In genomic region chr2:174522553-174522952, GRCh38 we compare ENCODE assay signal across 10 cellular contexts. TPM values are rescaled to one million over a fixed set of nuclear protein-coding genes. Genes with fewer than 3 reads are reported as not detected.
DNase-seq lines count a peak whose midpoint lies in the region; ATAC-seq, FAIRE-seq and TF ChIP-seq lines count a peak whose summit lies in the region.
"Had no signal": no experiment of that assay in that cellular context is flagged by ENCODE, and none has a peak within 500 bp of the region (broad histone marks: within the 10 kb centered on the region; RNA-seq: fewer than 3 reads in every experiment).

No MANE protein-coding gene starts in this region.

- ATAC-seq in RWPE2 (ENCODE audit: low read depth) (no peak), heart left ventricle (peak in 3 of 4 donors; percentile 18 to 42 (median 37)), upper lobe of right lung (peak; percentile 72)

- H3K27ac Mint-ChIP-seq in MCF 10A (ENCODE audit: low read depth, unreplicated experiment) = no peak overlapping the region

- DNase-seq in MCF 10A (ENCODE audit: unreplicated experiment) = no peak
- no peak for DNase-seq in breast epithelium (ENCODE audit: low spot score in 2 of 2)
- no peak for DNase-seq in RWPE2 (ENCODE audit: low spot score)
- no peak for DNase-seq in heart left ventricle
- no peak for DNase-seq in upper lobe of right lung
- no peak for DNase-seq in GM12892 (ENCODE audit: insufficient read length)
- no peak for DNase-seq in DMS79 (lab: John Stamatoyannopoulos, UW)
- DNase-seq in NCI-H526 treated with DMSO at 0.1 percent for 48 hours (lab: John Stamatoyannopoulos, UW) = no peak
- DNase-seq: activated gamma-delta T cell, islet precursor cell had no signal

- peaks cover 14% of the 10 kb centered on the region for H3K9me3 Mint-ChIP-seq in MCF 10A (ENCODE audit: unreplicated experiment)

- H3K9me3 ChIP-seq in breast epithelium (peaks cover 0 to under 1% of the 10 kb centered on the region in 2 donors), RWPE2 (ENCODE audit: severe bottlenecking) (no peaks in the 10 kb centered on the region), heart left ventricle (peaks cover 0 to 2% (median 0%) of the 10 kb centered on the region in 12 donors), upper lobe of right lung (no peaks in the 10 kb centered on the region)

- H3K36me3 Mint-ChIP-seq in MCF 10A (ENCODE audit: insufficient read depth, unreplicated experiment) = no peaks in the 10 kb centered on the region

- no peak overlapping the region for H3K4me3 ChIP-seq in breast epithelium
- no peak overlapping the region for H3K4me3 ChIP-seq in RWPE2 (ENCODE audit: severe bottlenecking)
- no peak overlapping the region for H3K4me3 ChIP-seq in heart left ventricle
- no peak overlapping the region for H3K4me3 ChIP-seq in upper lobe of right lung

- H3K27me3 Mint-ChIP-seq in MCF 10A (ENCODE audit: insufficient read depth, unreplicated experiment) = peaks cover 26% of the 10 kb centered on the region

- 16 to 33% (median 20%) methylated on average over 3 of the region's 3 CpGs for WGBS in heart left ventricle, 4 donors

- BruUV-seq in MCF 10A (replicated peaks; lab: Mats Ljungman, UMichigan) = no TSS peak

- intact Hi-C loops in MCF 10A (cut with micrococcal nuclease) (loop anchor here (1.0 kb wide), 1 partner anchor 60 kb away; no protein-coding TSS in a partner anchor), breast epithelium (cut with DNase I; ENCODE audit: low total_unique reads) (no loop called here), heart left ventricle (cut with DNase I) (loop anchor here (1.0 to 10.0 kb wide), 4 partner anchors 58 to 60 kb away; no protein-coding TSS in a partner anchor), upper lobe of right lung (cut with DNase I) (no loop called here)

- H3K4me1 Mint-ChIP-seq in MCF 10A (ENCODE audit: insufficient read depth, unreplicated experiment) = no peaks in the 10 kb centered on the region

- H3K27ac ChIP-seq in breast epithelium (no peak overlapping the region), RWPE2 (ENCODE audit: poor library complexity, severe bottlenecking) (no peak overlapping the region), heart left ventricle (peak overlapping the region in 1 of 12 donors; percentile 85), upper lobe of right lung (no peak overlapping the region)

- no peak for FAIRE-seq in GM12892 (lab: Jason Lieb, UNC)

- H3K36me3 ChIP-seq in breast epithelium = no peaks in the 10 kb centered on the region
- no peaks in the 10 kb centered on the region for H3K36me3 ChIP-seq in RWPE2 (ENCODE audit: low read depth)
- no peaks in the 10 kb centered on the region for H3K36me3 ChIP-seq in heart left ventricle
- no peaks in the 10 kb centered on the region for H3K36me3 ChIP-seq in upper lobe of right lung

- TF ChIP-seq CTCF in MCF 10A (IDR thresholded peaks at IDR 0.05; ENCODE audit: unreplicated experiment) (peak; percentile 10), breast epithelium (IDR thresholded peaks at IDR 0.05) (no peak), RWPE2 (IDR thresholded peaks at IDR 0.05; ENCODE audit: poor library complexity, severe bottlenecking) (peak; percentile 48), heart left ventricle (IDR thresholded peaks at IDR 0.05) (peak in 11 of 12 donors; percentile 10 to 52 (median 34)), upper lobe of right lung (IDR thresholded peaks at IDR 0.05) (peak; percentile 25)

- no peaks in the 10 kb centered on the region for H3K27me3 ChIP-seq in breast epithelium
- H3K27me3 ChIP-seq in RWPE2 (ENCODE audit: insufficient read depth, poor library complexity, severe bottlenecking) = no peaks in the 10 kb centered on the region
- no peaks in the 10 kb centered on the region for H3K27me3 ChIP-seq in heart left ventricle
- H3K27me3 ChIP-seq in upper lobe of right lung = no peaks in the 10 kb centered on the region

- TF ChIP-seq POLR2A in breast epithelium (IDR thresholded peaks at IDR 0.05) (no peak), heart left ventricle (IDR thresholded peaks at IDR 0.05) (no peak), GM12892 (IDR thresholded peaks at IDR 0.05; ENCODE audit: low read depth, low read length) (no peak)

- CTCF ChIA-PET in MCF 10A (lab: Yijun Ruan, JAX) = interaction anchor here (0.6 to 3.5 kb wide), 4 partner anchors 10 to 60 kb away, joined by 3 to 24 read pairs (median 4); no protein-coding TSS in a partner anchor

- no peaks in the 10 kb centered on the region for H3K4me1 ChIP-seq in breast epithelium
- H3K4me1 ChIP-seq in RWPE2 (ENCODE audit: insufficient read depth, poor library complexity, severe bottlenecking) = no peaks in the 10 kb centered on the region
- peaks cover 0 to 23% (median 0%) of the 10 kb centered on the region in 12 donors for H3K4me1 ChIP-seq in heart left ventricle
- no peaks in the 10 kb centered on the region for H3K4me1 ChIP-seq in upper lobe of right lung

- POLR2A ChIA-PET in MCF 10A (lab: Yijun Ruan, JAX) = no interaction called here

- no peak overlapping the region for H3K4me3 Mint-ChIP-seq in MCF 10A (ENCODE audit: unreplicated experiment)

RNA-seq across cellular contexts. Expression of gene GPR155, which starts 35.7 kb away (rescaled TPM):
- total RNA-seq in MCF 10A (2022) (1.9 and 3.3 TPM in 2 replicates), breast epithelium (1 to 10 TPM; 4.3 to 7.2 (median 5.0) TPM), heart left ventricle (10 to 100 TPM; 13.7 to 21.3 (median 16.3) TPM), upper lobe of right lung (6.3 TPM)
- polyA plus RNA-seq in heart left ventricle = 1 to 10 TPM; 3.5 to 6.5 TPM
- polyA plus RNA-seq in GM12892 (2012; ENCODE audit: missing spikeins) = 1.7 TPM

Comparison
In these comparisons a context has a peak if more than half of its experiments do, and no peak if none do; other contexts are left out.
1. CTCF ChIP-seq: peak in MCF 10A (single experiment), RWPE2 (single experiment), heart left ventricle (11 of 12) and upper lobe of right lung (single experiment); none in breast epithelium (0 of 3).
2. intact Hi-C loops: an anchor here in MCF 10A (1.0 kb wide) and heart left ventricle (1.0 to 10.0 kb wide); none called in breast epithelium and upper lobe of right lung.